23 cellular contexts compared by ENCODE assay signal in genomic region chr18:31577195-31577594, GRCh38. TPM values are rescaled to one million over a fixed set of nuclear protein-coding genes. Genes with fewer than 3 reads are reported as not detected.
DNase-seq lines count a peak whose midpoint lies in the region; ATAC-seq and TF ChIP-seq lines count a peak whose summit lies in the region.
"Had no signal": no experiment of that assay in that cellular context is flagged by ENCODE, and none has a peak within 500 bp of the region (broad histone marks: within the 10 kb centered on the region; RNA-seq: fewer than 3 reads in every experiment).

No MANE protein-coding gene starts in this region.

- intact Hi-C loops in dorsolateral prefrontal cortex (cut with DNase I) = no loop called here

- H3K27me3 ChIP-seq in dorsolateral prefrontal cortex = peaks cover 0 to 3% (median 0%) of the 10 kb centered on the region in 45 donors
- H3K27me3 ChIP-seq: SJCRH30, suprapubic skin, uterus had no signal

- H3K9me3 Mint-ChIP-seq in activated T-cell treated with anti-CD3 and anti-CD28 coated beads, Interleukin-2, amount 50 U/mL, for 72 hours = no peaks in the 10 kb centered on the region
- H3K9me3 Mint-ChIP-seq: activated naive CD4-positive, alpha-beta T cell treated with anti-CD3 and anti-CD28 coated beads, Interleukin-2, amount 50 U/mL, for 24 hours; activated T-helper 1 cell treated with anti-CD3 and anti-CD28 coated beads, Interleukin-12 subunit alpha, Interleukin-12 subunit beta, Interleukin-2, Interleukin-4 antibody, amounts not matched to agents 30 ng/mL and 10 ng/mL and 1 ng/mL, durations not matched to agents 14 hours and 24 hours and 36 hours; dendritic cell treated with granulocyte-macrophage colony-stimulating factor and Interleukin-4, amounts not matched to agents 40 ng/mL and 50 ng/mL, for 4 days; GM23338 had no signal

- ATAC-seq in GM19324 (IDR thresholded peaks at IDR 0.05; ENCODE audit: low FRiP score, unreplicated experiment) = peak; percentile 4
- peak; percentile 54 for ATAC-seq in GM21723 (IDR thresholded peaks at IDR 0.05; ENCODE audit: unreplicated experiment)
- ATAC-seq in HG02973 (IDR thresholded peaks at IDR 0.05; ENCODE audit: unreplicated experiment) = peak; percentile 18
- ATAC-seq in activated T-cell treated with anti-CD3 and anti-CD28 coated beads, Interleukin-2, amount 50 U/mL, for 72 hours (replicated peaks in 1 of 2) = no peak
- ATAC-seq: GM23338 had no signal

- no peaks in the 10 kb centered on the region for H3K27me3 Mint-ChIP-seq in activated T-cell treated with anti-CD3 and anti-CD28 coated beads, Interleukin-2, amount 50 U/mL, for 72 hours (ENCODE audit: low read depth)
- H3K27me3 Mint-ChIP-seq: dendritic cell treated with granulocyte-macrophage colony-stimulating factor and Interleukin-4, amounts not matched to agents 40 ng/mL and 50 ng/mL, for 4 days had no signal

- H3K4me1 Mint-ChIP-seq in activated T-cell treated with anti-CD3 and anti-CD28 coated beads, Interleukin-2, amount 50 U/mL, for 72 hours (ENCODE audit: low read depth) = no peaks in the 10 kb centered on the region
- H3K4me1 Mint-ChIP-seq: activated naive CD4-positive, alpha-beta T cell treated with anti-CD3 and anti-CD28 coated beads, Interleukin-2, amount 50 U/mL, for 24 hours; CD14-positive monocyte; GM23338 had no signal

- DNase-seq in dorsolateral prefrontal cortex (no peak), foreskin melanocyte (no peak), NCI-H146 treated with DMSO at 0.1 percent for 48 hours (lab: John Stamatoyannopoulos, UW; ENCODE audit: unreplicated experiment) (no peak)
- no peak for DNase-seq in activated T-cell treated with anti-CD3 and anti-CD28 coated beads, Interleukin-2, amount 50 U/mL, for 72 hours
- DNase-seq: activated CD4-positive, alpha-beta T cell treated with anti-CD3 and anti-CD28 coated beads for 4 hours; anterior cingulate cortex; IMR-90; mammary epithelial cell; NCI-H524; SJCRH30; T-helper 1 cell; uterus had no signal

- H3K4me3 Mint-ChIP-seq in activated T-cell treated with anti-CD3 and anti-CD28 coated beads, Interleukin-2, amount 50 U/mL, for 72 hours = no peak overlapping the region
- H3K4me3 Mint-ChIP-seq: activated naive CD4-positive, alpha-beta T cell treated with anti-CD3 and anti-CD28 coated beads, Interleukin-2, amount 50 U/mL, for 24 hours; activated T-helper 1 cell treated with anti-CD3 and anti-CD28 coated beads, Interleukin-12 subunit alpha, Interleukin-12 subunit beta, Interleukin-2, Interleukin-4 antibody, amounts not matched to agents 30 ng/mL and 10 ng/mL and 1 ng/mL, durations not matched to agents 14 hours and 24 hours and 36 hours; CD14-positive monocyte; dendritic cell treated with granulocyte-macrophage colony-stimulating factor and Interleukin-4, amounts not matched to agents 40 ng/mL and 50 ng/mL, for 4 days; GM23338 had no signal

- H3K27ac Mint-ChIP-seq in activated T-cell treated with anti-CD3 and anti-CD28 coated beads, Interleukin-2, amount 50 U/mL, for 72 hours = no peak overlapping the region
- H3K27ac Mint-ChIP-seq: activated naive CD4-positive, alpha-beta T cell treated with anti-CD3 and anti-CD28 coated beads, Interleukin-2, amount 50 U/mL, for 24 hours; activated T-helper 1 cell treated with anti-CD3 and anti-CD28 coated beads, Interleukin-12 subunit alpha, Interleukin-12 subunit beta, Interleukin-2, Interleukin-4 antibody, amounts not matched to agents 30 ng/mL and 10 ng/mL and 1 ng/mL, durations not matched to agents 14 hours and 24 hours and 36 hours; CD14-positive monocyte; dendritic cell treated with granulocyte-macrophage colony-stimulating factor and Interleukin-4, amounts not matched to agents 40 ng/mL and 50 ng/mL, for 4 days; GM23338; progenitor cell of endocrine pancreas had no signal

- no peaks in the 10 kb centered on the region for H3K36me3 Mint-ChIP-seq in activated T-cell treated with anti-CD3 and anti-CD28 coated beads, Interleukin-2, amount 50 U/mL, for 72 hours (ENCODE audit: insufficient read depth in 2 of 2)
- H3K36me3 Mint-ChIP-seq: activated naive CD4-positive, alpha-beta T cell treated with anti-CD3 and anti-CD28 coated beads, Interleukin-2, amount 50 U/mL, for 24 hours; CD14-positive monocyte had no signal

- H3K4me3 ChIP-seq in dorsolateral prefrontal cortex = no peak overlapping the region
- H3K4me3 ChIP-seq: GM23338, SJCRH30, suprapubic skin, uterus had no signal

- no peak for TF ChIP-seq CTCF in dorsolateral prefrontal cortex (IDR thresholded peaks at IDR 0.05 in 54 of 56, conservative IDR thresholded peaks at IDR 0.05 in 2 of 56; ENCODE audit: low read depth in 1 of 56, partially characterized antibody in 56 of 56)

- H3K27ac ChIP-seq in dorsolateral prefrontal cortex = no peak overlapping the region
- H3K27ac ChIP-seq: SJCRH30, suprapubic skin, uterus had no signal

RNA-seq across cellular contexts. Expression of gene TTR, which starts 14.5 kb away (rescaled TPM):
- 10 to 100 TPM in 2 of 120 experiments, 1 to 10 TPM in 27, under 1 TPM in 11, not detected in 80; 0.42 to 15.3 (median 1.7) TPM for total RNA-seq in dorsolateral prefrontal cortex
- total RNA-seq in activated T-cell treated with anti-CD3 and anti-CD28 coated beads, Interleukin-2, amount 50 U/mL, for 72 hours = not detected
- total RNA-seq: activated T-helper 1 cell treated with anti-CD3 and anti-CD28 coated beads, Interleukin-12 subunit alpha, Interleukin-12 subunit beta, Interleukin-2, Interleukin-4 antibody, amounts not matched to agents 30 ng/mL and 10 ng/mL and 1 ng/mL, durations not matched to agents 14 hours and 24 hours and 36 hours; cardiac septum; GM23338; IMR-90; mammary epithelial cell; SJCRH30; suprapubic skin; uterus had no signal

Comparison
In these comparisons a context has a peak if more than half of its experiments do, and no peak if none do; other contexts are left out.
1. ATAC-seq: peak in GM19324 (single experiment), GM21723 (single experiment) and HG02973 (single experiment); none in activated T-cell treated with anti-CD3 and anti-CD28 coated beads, Interleukin-2, amount 50 U/mL, for 72 hours (0 of 2).